21 cellular contexts compared by ENCODE assay signal in genomic region chr5:61816146-61816545, GRCh38.
"Had no signal": no experiment of that assay in that cellular context is flagged by ENCODE, and none has a peak within 500 bp of the region (broad histone marks: within the 10 kb centered on the region; RNA-seq: fewer than 3 reads in every experiment).

No MANE protein-coding gene starts in this region.

- H3K4me3 ChIP-seq: colonic mucosa, esophagus squamous epithelium, gastrocnemius medialis, heart right ventricle, left lung, lower lobe of right lung, mucosa of descending colon had no signal

- DNase-seq: colonic mucosa; cortex of kidney; effector CD8-positive, alpha-beta T cell; effector memory CD8-positive, alpha-beta T cell; endodermal cell; esophagus squamous epithelium; foreskin fibroblast; foreskin melanocyte; gastrocnemius medialis; glutamatergic neuron; heart right ventricle; hippocampal formation; left cardiac atrium; left ventricle myocardium superior; lower lobe of right lung; mesenchymal stem cell; mucosa of descending colon had no signal

- H3K4me1 ChIP-seq: colonic mucosa, gastrocnemius medialis, lower lobe of right lung had no signal

- ATAC-seq: effector memory CD8-positive, alpha-beta T cell; gastrocnemius medialis; heart right ventricle; left cardiac atrium; left lung; left ventricle myocardium superior; lower lobe of right lung; mucosa of descending colon had no signal

- H3K36me3 ChIP-seq: colonic mucosa, esophagus squamous epithelium, gastrocnemius medialis, heart right ventricle, left lung, lower lobe of right lung had no signal

- H3K27me3 ChIP-seq: colonic mucosa, left lung had no signal

- H3K27ac Mint-ChIP-seq: dendritic cell treated with granulocyte-macrophage colony-stimulating factor and Interleukin-4, amounts not matched to agents 40 ng/mL and 50 ng/mL, for 4 days; effector memory CD8-positive, alpha-beta T cell; endodermal cell; mesothelial cell of epicardium had no signal

- H3K9me3 ChIP-seq: colonic mucosa, esophagus squamous epithelium, gastrocnemius medialis, heart right ventricle, left lung, lower lobe of right lung, mucosa of descending colon had no signal

- H3K36me3 Mint-ChIP-seq: mesothelial cell of epicardium had no signal

- H3K4me3 Mint-ChIP-seq: dendritic cell treated with granulocyte-macrophage colony-stimulating factor and Interleukin-4, amounts not matched to agents 40 ng/mL and 50 ng/mL, for 4 days; effector memory CD8-positive, alpha-beta T cell; endodermal cell; mesothelial cell of epicardium had no signal

- H3K27ac ChIP-seq: colonic mucosa, epithelial cell of prostate, esophagus squamous epithelium, gastrocnemius medialis, heart right ventricle, left lung, lower lobe of right lung had no signal

- H3K9me3 Mint-ChIP-seq: dendritic cell treated with granulocyte-macrophage colony-stimulating factor and Interleukin-4, amounts not matched to agents 40 ng/mL and 50 ng/mL, for 4 days; effector memory CD8-positive, alpha-beta T cell; mesothelial cell of epicardium had no signal
